In the genomic region with DNA sequence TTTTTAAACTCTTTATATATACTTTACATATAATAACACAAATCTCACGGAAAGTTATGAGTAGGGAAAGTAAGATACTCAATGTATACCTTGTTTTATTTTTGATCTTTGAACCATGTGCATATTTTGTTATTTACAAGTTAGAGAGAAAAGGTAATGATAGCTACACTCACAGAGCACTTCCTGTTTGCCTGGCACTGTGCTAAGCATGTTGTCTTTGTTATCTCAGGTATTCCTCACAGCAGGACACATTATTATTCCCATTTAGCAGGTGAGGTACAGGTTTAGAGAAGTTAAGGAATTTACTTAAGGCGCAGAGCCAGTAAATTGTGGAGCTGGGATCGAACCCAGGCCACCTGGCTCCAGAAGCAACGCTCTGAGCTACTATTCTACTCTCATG, we compare ENCODE assay signal across 20 cellular contexts. TPM values are rescaled to one million over a fixed set of nuclear protein-coding genes. Genes with fewer than 3 reads are reported as not detected.
DNase-seq lines count a peak whose midpoint lies in the region; ATAC-seq, FAIRE-seq and TF ChIP-seq lines count a peak whose summit lies in the region.
"Had no signal": no experiment of that assay in that cellular context is flagged by ENCODE, and none has a peak within 500 bp of the region (broad histone marks: within the 10 kb centered on the region; RNA-seq: fewer than 3 reads in every experiment).

No MANE protein-coding gene starts in this region.

- H3K27ac ChIP-seq in endothelial cell of umbilical vein (ENCODE audit: insufficient read depth, low read depth, low read length) (peak overlapping the region; percentile 99), keratinocyte (ENCODE audit: control insufficient read depth, insufficient read depth, low read length) (peak overlapping the region; percentile 84)
- H3K27ac ChIP-seq: 22Rv1 had no signal

- no peaks in the 10 kb centered on the region for H3K27me3 ChIP-seq in endothelial cell of umbilical vein (ENCODE audit: control insufficient read depth in 2 of 2, insufficient read depth in 2 of 2, low read length in 2 of 2)
- no peaks in the 10 kb centered on the region for H3K27me3 ChIP-seq in keratinocyte (ENCODE audit: control insufficient read depth, extremely low read depth, insufficient read depth, low read length)

- H3K79me2 ChIP-seq in endothelial cell of umbilical vein (ENCODE audit: control insufficient read depth, insufficient read depth, low read length) (no peaks in the 10 kb centered on the region), keratinocyte (ENCODE audit: control insufficient read depth, insufficient read depth, low read length) (no peaks in the 10 kb centered on the region)

- dilution Hi-C loops in endothelial cell of umbilical vein (cut with MboI; ENCODE audit: extremely low pct_ligation_motif_present, low sequenced_read_pairs) (no loop called here), keratinocyte (cut with MboI; ENCODE audit: extremely low pct_ligation_motif_present, low sequenced_read_pairs) (no loop called here)

- H3K9me3 ChIP-seq in endothelial cell of umbilical vein (replicated peaks; ENCODE audit: control insufficient read depth, insufficient read depth, low read length) (no peaks in the 10 kb centered on the region), keratinocyte (ENCODE audit: control insufficient read depth, low read depth, low read length) (peaks cover 2% of the 10 kb centered on the region), mucosa of descending colon (no peaks in the 10 kb centered on the region)

- intact Hi-C loops in endothelial cell of umbilical vein (cut with micrococcal nuclease) = loop anchor here (2.0 to 10.0 kb wide), 4 partner anchors 79 to 367 kb away; partner anchors contain the start of gene FYB1
- intact Hi-C loops in activated T-helper 1 cell treated with anti-CD3 and anti-CD28 coated beads, Interleukin-12 subunit alpha, Interleukin-12 subunit beta, Interleukin-2, Interleukin-4 antibody, amounts not matched to agents 30 ng/mL and 10 ng/mL and 1 ng/mL, durations not matched to agents 14 hours and 24 hours and 36 hours (cut with micrococcal nuclease) = no loop called here
- intact Hi-C loops in mucosa of descending colon (cut with DNase I, micrococcal nuclease) = no loop called here

- peaks cover 39% of the 10 kb centered on the region for H3K4me1 ChIP-seq in endothelial cell of umbilical vein (ENCODE audit: control insufficient read depth, extremely low read depth, insufficient read depth, low read length)
- H3K4me1 ChIP-seq in keratinocyte (ENCODE audit: control insufficient read depth, extremely low read depth, insufficient read depth, low read length) = peaks cover 28% of the 10 kb centered on the region
- H3K4me1 ChIP-seq in mucosa of descending colon (ENCODE audit: low read depth) = no peaks in the 10 kb centered on the region

- no TSS peak for BruUV-seq in endothelial cell of umbilical vein (replicated peaks; lab: Mats Ljungman, UMichigan)

- CTCF ChIA-PET in endothelial cell of umbilical vein (lab: Charles Lee) = interaction anchor here (0.7 to 1.1 kb wide), 2 partner anchors 15 to 144 kb away, joined by 3 to 6 read pairs; no protein-coding TSS in a partner anchor

- H3K27ac Mint-ChIP-seq in activated T-helper 1 cell treated with anti-CD3 and anti-CD28 coated beads, Interleukin-12 subunit alpha, Interleukin-12 subunit beta, Interleukin-2, Interleukin-4 antibody, amounts not matched to agents 30 ng/mL and 10 ng/mL and 1 ng/mL, durations not matched to agents 14 hours and 24 hours and 36 hours = no peak overlapping the region
- H3K27ac Mint-ChIP-seq: CD8-positive, alpha-beta T cell; GM23338 had no signal

- peak; percentile 56 for DNase-seq in NCI-H748 (lab: John Stamatoyannopoulos, UW; ENCODE audit: unreplicated experiment)
- DNase-seq in NCI-H748 treated with DMSO at 0.1 percent for 48 hours (lab: John Stamatoyannopoulos, UW) = no peak
- DNase-seq in LNCaP clone FGC (ENCODE audit: low read depth) = peak; percentile 1
- no peak for DNase-seq in endothelial cell of umbilical vein (ENCODE audit: low read depth, low spot score)
- DNase-seq in keratinocyte (ENCODE audit: low read depth, low spot score) = no peak
- no peak for DNase-seq in islet precursor cell
- no peak for DNase-seq in activated T-helper 1 cell treated with anti-CD3 and anti-CD28 coated beads, Interleukin-12 subunit alpha, Interleukin-12 subunit beta, Interleukin-2, Interleukin-4 antibody, amounts not matched to agents 30 ng/mL and 10 ng/mL and 1 ng/mL, durations not matched to agents 14 hours and 24 hours and 36 hours (ENCODE audit: low spot score)
- DNase-seq in mucosa of descending colon = no peak
- DNase-seq: CD8-positive, alpha-beta T cell; COR-L47; DND-41; GDM1; H7 had no signal

- H3K4me1 Mint-ChIP-seq in activated T-helper 1 cell treated with anti-CD3 and anti-CD28 coated beads, Interleukin-12 subunit alpha, Interleukin-12 subunit beta, Interleukin-2, Interleukin-4 antibody, amounts not matched to agents 30 ng/mL and 10 ng/mL and 1 ng/mL, durations not matched to agents 14 hours and 24 hours and 36 hours (ENCODE audit: low read depth) = no peaks in the 10 kb centered on the region
- H3K4me1 Mint-ChIP-seq: CD14-positive monocyte had no signal

- ATAC-seq in mucosa of descending colon = no peak
- ATAC-seq: CD8-positive, alpha-beta T cell; GM23338 had no signal

- H3K4me3 ChIP-seq in LNCaP clone FGC (ENCODE audit: low read depth, low read length) (no peak overlapping the region), endothelial cell of umbilical vein (replicated peaks in 1 of 3; ENCODE audit: insufficient read depth in 1 of 3, low read depth in 1 of 3, low read length in 3 of 3) (no peak overlapping the region), keratinocyte (ENCODE audit: control insufficient read depth in 2 of 3, extremely low read depth in 1 of 3, insufficient read depth in 2 of 3, low read depth in 1 of 3, low read length in 3 of 3) (no peak overlapping the region), mucosa of descending colon (no peak overlapping the region)
- H3K4me3 ChIP-seq: GM23338 had no signal

- TF ChIP-seq CTCF in LNCaP clone FGC (IDR thresholded peaks at IDR 0.05; ENCODE audit: control insufficient read depth, extremely low read depth, insufficient read depth) (no peak), endothelial cell of umbilical vein (IDR thresholded peaks at IDR 0.05; ENCODE audit: extremely low read depth in 1 of 2, insufficient read depth in 1 of 2, low read depth in 1 of 2, low read length in 2 of 2) (no peak), keratinocyte (optimal IDR thresholded peaks at IDR 0.05 in 1 of 3, IDR thresholded peaks at IDR 0.05 in 1 of 3, conservative IDR thresholded peaks at IDR 0.05 in 1 of 3; ENCODE audit: extremely low read depth in 1 of 3, insufficient read depth in 2 of 3, low read length in 3 of 3) (no peak), mucosa of descending colon (IDR thresholded peaks at IDR 0.05) (no peak)

- H3K36me3 ChIP-seq in endothelial cell of umbilical vein (ENCODE audit: control insufficient read depth in 2 of 2, extremely low read depth in 1 of 2, insufficient read depth in 2 of 2, low read length in 2 of 2) = no peaks in the 10 kb centered on the region
- no peaks in the 10 kb centered on the region for H3K36me3 ChIP-seq in keratinocyte (ENCODE audit: control insufficient read depth in 2 of 2, extremely low read depth in 1 of 2, insufficient read depth in 2 of 2, low read length in 2 of 2)
- H3K36me3 ChIP-seq in mucosa of descending colon (ENCODE audit: low read depth) = no peaks in the 10 kb centered on the region

- no peak overlapping the region for H2AFZ ChIP-seq in endothelial cell of umbilical vein (ENCODE audit: low read depth, low read length)
- H2AFZ ChIP-seq in keratinocyte (ENCODE audit: control insufficient read depth, low read length) = peak overlapping the region; percentile 49
- H2AFZ ChIP-seq: GM23338 had no signal

- no peaks in the 10 kb centered on the region for H3K27me3 Mint-ChIP-seq in activated T-helper 1 cell treated with anti-CD3 and anti-CD28 coated beads, Interleukin-12 subunit alpha, Interleukin-12 subunit beta, Interleukin-2, Interleukin-4 antibody, amounts not matched to agents 30 ng/mL and 10 ng/mL and 1 ng/mL, durations not matched to agents 14 hours and 24 hours and 36 hours (ENCODE audit: insufficient read depth)

- H3K36me3 Mint-ChIP-seq in activated T-helper 1 cell treated with anti-CD3 and anti-CD28 coated beads, Interleukin-12 subunit alpha, Interleukin-12 subunit beta, Interleukin-2, Interleukin-4 antibody, amounts not matched to agents 30 ng/mL and 10 ng/mL and 1 ng/mL, durations not matched to agents 14 hours and 24 hours and 36 hours (ENCODE audit: low read depth) = no peaks in the 10 kb centered on the region
- H3K36me3 Mint-ChIP-seq: CD14-positive monocyte; CD8-positive, alpha-beta T cell had no signal

- peak overlapping the region; percentile 78 for H3K9ac ChIP-seq in endothelial cell of umbilical vein (replicated peaks; ENCODE audit: extremely low read depth, insufficient read depth, low read length)
- no peak overlapping the region for H3K9ac ChIP-seq in keratinocyte (ENCODE audit: control insufficient read depth, extremely low read depth, insufficient read depth, low read length)

- FAIRE-seq in endothelial cell of umbilical vein (lab: Jason Lieb, UNC) (no peak), keratinocyte (lab: Jason Lieb, UNC) (no peak)
- FAIRE-seq: GM12892 had no signal

- no peaks in the 10 kb centered on the region for H3K9me1 ChIP-seq in endothelial cell of umbilical vein (replicated peaks; ENCODE audit: control insufficient read depth, extremely low read depth, insufficient read depth, low read length)
- no peaks in the 10 kb centered on the region for H3K9me1 ChIP-seq in keratinocyte (ENCODE audit: control insufficient read depth, extremely low read depth, insufficient read depth, low read length)

- no peaks in the 10 kb centered on the region for H4K20me1 ChIP-seq in endothelial cell of umbilical vein (replicated peaks; ENCODE audit: control insufficient read depth, extremely low read depth, insufficient read depth, low read length)
- H4K20me1 ChIP-seq in keratinocyte (ENCODE audit: control insufficient read depth, extremely low read depth, insufficient read depth, low read length) = no peaks in the 10 kb centered on the region

- POLR2A ChIA-PET in endothelial cell of umbilical vein (lab: Charles Lee) = no interaction called here

- H3K9me3 Mint-ChIP-seq in activated T-helper 1 cell treated with anti-CD3 and anti-CD28 coated beads, Interleukin-12 subunit alpha, Interleukin-12 subunit beta, Interleukin-2, Interleukin-4 antibody, amounts not matched to agents 30 ng/mL and 10 ng/mL and 1 ng/mL, durations not matched to agents 14 hours and 24 hours and 36 hours = peaks cover 9% of the 10 kb centered on the region
- H3K9me3 Mint-ChIP-seq: CD8-positive, alpha-beta T cell had no signal

- H3K4me3 Mint-ChIP-seq in activated T-helper 1 cell treated with anti-CD3 and anti-CD28 coated beads, Interleukin-12 subunit alpha, Interleukin-12 subunit beta, Interleukin-2, Interleukin-4 antibody, amounts not matched to agents 30 ng/mL and 10 ng/mL and 1 ng/mL, durations not matched to agents 14 hours and 24 hours and 36 hours = no peak overlapping the region
- H3K4me3 Mint-ChIP-seq: CD14-positive monocyte; CD8-positive, alpha-beta T cell; GM23338 had no signal

- peak overlapping the region; percentile 88 for H3K4me2 ChIP-seq in endothelial cell of umbilical vein (ENCODE audit: insufficient read depth, low read length)
- H3K4me2 ChIP-seq in keratinocyte (ENCODE audit: control insufficient read depth, extremely low read depth, insufficient read depth, low read depth, low read length) = no peak overlapping the region
- H3K4me2 ChIP-seq: GM23338 had no signal

- no peak for TF ChIP-seq POLR2A in endothelial cell of umbilical vein (IDR thresholded peaks at IDR 0.05; ENCODE audit: low read depth, low read length)

RNA-seq across cellular contexts. Expression of gene C9, which starts 3.0 kb away (rescaled TPM):
- 0.44 TPM in 1 of 2 replicates, not detected in the other for total RNA-seq in endothelial cell of umbilical vein
- 0.03 and 0.33 TPM in 2 replicates for polyA plus RNA-seq in endothelial cell of umbilical vein
- polyA plus RNA-seq in endothelial cell of umbilical vein (2011; cell fraction: cytosol; rRNA removed) = not detected in 2 replicates
- 1.2 and 1.6 TPM in 2 replicates for polyA plus RNA-seq in endothelial cell of umbilical vein (2011; cell fraction: nucleus; rRNA removed)
- not detected in 2 replicates for polyA plus RNA-seq in endothelial cell of umbilical vein (2012)
- 0.13 TPM in 1 of 2 replicates, not detected in the other for polyA minus RNA-seq in endothelial cell of umbilical vein
- not detected for polyA minus RNA-seq in endothelial cell of umbilical vein (2011; cell fraction: cytosol; rRNA and poly(A)+ RNA removed)
- polyA minus RNA-seq in endothelial cell of umbilical vein (2011; cell fraction: nucleus; rRNA and poly(A)+ RNA removed) = 0.53 and 0.67 TPM in 2 replicates
- 0.04 TPM in 1 of 3 replicates, not detected in the others for polyA plus RNA-seq in keratinocyte
- polyA plus RNA-seq in keratinocyte (2011; ENCODE audit: low read depth) = not detected
- polyA plus RNA-seq in keratinocyte (2011; cell fraction: cytosol; rRNA removed) = 0.02 TPM in 1 of 2 replicates, not detected in the other
- polyA plus RNA-seq in keratinocyte (2011; cell fraction: nucleus; rRNA removed) = 0.10 and 0.32 TPM in 2 replicates
- polyA plus RNA-seq in keratinocyte (2012; ENCODE audit: low replicate concordance) = not detected in 2 replicates
- not detected in 3 replicates for polyA minus RNA-seq in keratinocyte
- not detected for polyA minus RNA-seq in keratinocyte (2011; cell fraction: cytosol; rRNA and poly(A)+ RNA removed)
- not detected in 2 replicates for polyA minus RNA-seq in keratinocyte (2011; cell fraction: nucleus; rRNA and poly(A)+ RNA removed)
- not detected in 2 replicates for total RNA-seq in activated T-helper 1 cell treated with anti-CD3 and anti-CD28 coated beads, Interleukin-12 subunit alpha, Interleukin-12 subunit beta, Interleukin-2, Interleukin-4 antibody, amounts not matched to agents 30 ng/mL and 10 ng/mL and 1 ng/mL, durations not matched to agents 14 hours and 24 hours and 36 hours
- under 1 TPM in 1 of 3 donors, not detected in 2; 0.12 TPM for total RNA-seq in mucosa of descending colon
- total RNA-seq: A673; CD8-positive, alpha-beta T cell; GM23338; H7; HT-29 had no signal
- polyA plus RNA-seq: BJ, CD14-positive monocyte, GM23338 had no signal

Comparison
In these comparisons a context has a peak if more than half of its experiments do, and no peak if none do; other contexts are left out.
1. DNase-seq: peak in NCI-H748 (single experiment) and LNCaP clone FGC (single experiment); none in NCI-H748 treated with DMSO at 0.1 percent for 48 hours (single experiment), endothelial cell of umbilical vein (single experiment), keratinocyte (single experiment), islet precursor cell (single experiment), activated T-helper 1 cell treated with anti-CD3 and anti-CD28 coated beads, Interleukin-12 subunit alpha, Interleukin-12 subunit beta, Interleukin-2, Interleukin-4 antibody, amounts not matched to agents 30 ng/mL and 10 ng/mL and 1 ng/mL, durations not matched to agents 14 hours and 24 hours and 36 hours (single experiment) and mucosa of descending colon (0 of 3).